9 cellular contexts compared by ENCODE assay signal in the genomic region with DNA sequence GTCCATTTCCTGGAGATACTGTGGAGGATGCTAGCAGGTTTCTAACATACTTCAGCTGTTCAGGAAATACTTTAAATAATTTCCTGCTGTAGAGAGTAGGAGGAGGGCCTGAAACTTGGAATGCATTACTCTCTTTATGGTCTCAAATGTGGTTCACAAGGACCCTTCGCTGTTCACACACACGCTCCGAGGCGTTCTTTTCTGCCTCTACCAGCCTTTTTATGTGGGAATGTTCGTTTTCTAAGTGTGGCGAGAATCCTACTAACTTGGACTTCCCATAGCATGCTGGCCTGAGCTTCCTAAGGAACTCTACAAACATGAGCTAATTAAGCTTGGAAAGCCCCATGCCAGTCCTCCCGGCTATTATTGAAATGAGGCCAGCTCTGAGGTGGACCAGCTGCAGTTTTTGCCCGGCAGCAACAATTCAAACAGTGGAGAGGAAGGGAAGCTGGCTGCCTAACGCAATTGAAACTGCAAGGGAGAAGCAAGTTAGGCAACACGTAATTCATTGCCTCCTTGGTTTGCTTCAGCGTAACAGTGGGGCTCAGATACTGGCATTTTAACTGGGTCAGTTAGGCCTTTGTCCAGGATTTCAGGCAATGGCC. TPM values are rescaled to one million over a fixed set of nuclear protein-coding genes. Genes with fewer than 3 reads are reported as not detected.
DNase-seq lines count a peak whose midpoint lies in the region; ATAC-seq and TF ChIP-seq lines count a peak whose summit lies in the region.
"Had no signal": no experiment of that assay in that cellular context is flagged by ENCODE, and none has a peak within 500 bp of the region (broad histone marks: within the 10 kb centered on the region; RNA-seq: fewer than 3 reads in every experiment).

No MANE protein-coding gene starts in this region.

- peak; percentile 27 to 78 (median 52) for ATAC-seq in heart right ventricle
- ATAC-seq in gastrocnemius medialis, result peak; percentile 33 to 36
- no peak for ATAC-seq in foreskin keratinocyte

- H3K9me3 ChIP-seq in heart right ventricle (no peaks in the 10 kb centered on the region), gastrocnemius medialis (no peaks in the 10 kb centered on the region), WERI-Rb-1 (ENCODE audit: severe bottlenecking) (no peaks in the 10 kb centered on the region)

- H3K36me3 ChIP-seq in heart right ventricle (no peaks in the 10 kb centered on the region), gastrocnemius medialis (no peaks in the 10 kb centered on the region), WERI-Rb-1 (0 out of 2 replicates have a peak, but pooled peaks cover 3% of the 10 kb centered on the region)

- H3K4me1 ChIP-seq in heart right ventricle, result peaks cover 0 to 34% (median 22%) of the 10 kb centered on the region in 9 donors
- peaks cover 0 to 4% of the 10 kb centered on the region in 2 donors for H3K4me1 ChIP-seq in gastrocnemius medialis
- no peaks in the 10 kb centered on the region for H3K4me1 ChIP-seq in foreskin keratinocyte

- 40 to 54% methylated on average over 11 of the region's 11 CpGs for WGBS in heart right ventricle, 2 donors

- no peak for TF ChIP-seq POLR2A in gastrocnemius medialis (IDR thresholded peaks at IDR 0.05)

- peak overlapping the region in 2 of 10 donors; percentile 12 to 18 for H3K4me3 ChIP-seq in heart right ventricle
- no peak overlapping the region for H3K4me3 ChIP-seq in gastrocnemius medialis
- no peak overlapping the region for H3K4me3 ChIP-seq in WERI-Rb-1 (ENCODE audit: low read depth, low read length)

- TF ChIP-seq CTCF in heart right ventricle (IDR thresholded peaks at IDR 0.05) (no peak), gastrocnemius medialis (IDR thresholded peaks at IDR 0.05 in 4 of 5, conservative IDR thresholded peaks at IDR 0.05 in 1 of 5) (no peak), foreskin keratinocyte (conservative IDR thresholded peaks at IDR 0.05) (no peak), WERI-Rb-1 (IDR thresholded peaks at IDR 0.05; ENCODE audit: low read depth, low read length) (no peak)

- peak overlapping the region; percentile 57 to 92 (median 79) for H3K27ac ChIP-seq in heart right ventricle
- peak overlapping the region; percentile 19 to 71 (median 52) for H3K27ac ChIP-seq in gastrocnemius medialis
- H3K27ac ChIP-seq in foreskin keratinocyte, result no peak overlapping the region
- no peak overlapping the region for H3K27ac ChIP-seq in WERI-Rb-1

- H3K27me3 ChIP-seq in heart right ventricle (no peaks in the 10 kb centered on the region), gastrocnemius medialis (no peaks in the 10 kb centered on the region), foreskin keratinocyte (no peaks in the 10 kb centered on the region), WERI-Rb-1 (ENCODE audit: insufficient read depth, low read depth, severe bottlenecking) (no peaks in the 10 kb centered on the region)

- DNase-seq in GM04504 (ENCODE audit: low read depth), result peak; percentile 66
- DNase-seq in UCSD-AML1 (lab: John Stamatoyannopoulos, UW; ENCODE audit: unreplicated experiment), result peak; percentile 23
- DNase-seq in heart right ventricle, result peak in 1 of 2 donors; percentile 24
- no peak for DNase-seq in gastrocnemius medialis
- DNase-seq in activated CD4-positive, CD25-positive, alpha-beta regulatory T cell treated with anti-CD3 and anti-CD28 coated beads, Interleukin-2, amount 50 U/mL, for 72 hours, result no peak
- no peak for DNase-seq in foreskin keratinocyte
- no peak for DNase-seq in kidney glomerular epithelial cell (lab: John Stamatoyannopoulos, UW)
- DNase-seq in WERI-Rb-1, result no peak
- DNase-seq: Karpas-422 had no signal

- intact Hi-C loops in heart right ventricle (cut with DNase I), result loop anchor here in 1 of 10 donors (10.0 kb wide), 1 partner anchor 150 kb away; no protein-coding TSS in a partner anchor
- intact Hi-C loops in gastrocnemius medialis (cut with DNase I; ENCODE audit: low total_unique reads), result no loop called here

- in situ Hi-C loops in gastrocnemius medialis (cut with MboI; ENCODE audit: low sequenced_read_pairs in 4 of 4), result no loop called here

RNA-seq across cellular contexts. Expression of a gene that starts 18.9 kb away (rescaled TPM):
- total RNA-seq in heart right ventricle (10 to 100 TPM; 12.6 to 33.3 (median 18.8) TPM), gastrocnemius medialis (10 to 100 TPM; 14.5 to 23.3 (median 19.3) TPM), foreskin keratinocyte (268 and 347 TPM in 2 replicates)
- polyA plus RNA-seq in heart right ventricle (10 to 100 TPM in 1 of 2 donors, 1 to 10 TPM in 1; 6.1 to 25.2 TPM), foreskin keratinocyte (214 and 297 TPM in 2 replicates)

RNA-seq across cellular contexts. Expression of a gene that starts 58.1 kb away (rescaled TPM):
- 1 to 10 TPM; 3.1 to 8.6 (median 4.8) TPM for total RNA-seq in heart right ventricle
- polyA plus RNA-seq in heart right ventricle, result 10 to 100 TPM in 1 of 2 donors, 1 to 10 TPM in 1; 7.3 to 10.0 TPM
- total RNA-seq in gastrocnemius medialis, result 1 to 10 TPM; 1.5 to 9.0 (median 5.6) TPM
- 5.8 and 6.2 TPM in 2 replicates for total RNA-seq in foreskin keratinocyte
- 4.5 and 4.9 TPM in 2 replicates for polyA plus RNA-seq in foreskin keratinocyte

Comparison
In these comparisons a context has a peak if more than half of its experiments do, and no peak if none do; other contexts are left out.
1. DNase-seq: peak in GM04504 (single experiment) and UCSD-AML1 (single experiment); none in gastrocnemius medialis (0 of 2), activated CD4-positive, CD25-positive, alpha-beta regulatory T cell treated with anti-CD3 and anti-CD28 coated beads, Interleukin-2, amount 50 U/mL, for 72 hours (single experiment), foreskin keratinocyte (0 of 2), kidney glomerular epithelial cell (single experiment) and WERI-Rb-1 (single experiment).
2. H3K27ac ChIP-seq: peak in heart right ventricle (10 of 10) and gastrocnemius medialis (4 of 4); none in foreskin keratinocyte (single experiment) and WERI-Rb-1 (single experiment).